ENCODE assay signal across 15 cellular contexts in genomic region chr16:57825298-57826039, GRCh38. TPM values are rescaled to one million over a fixed set of nuclear protein-coding genes. Genes with fewer than 3 reads are reported as not detected.
DNase-seq lines count a peak whose midpoint lies in the region; ATAC-seq, FAIRE-seq and TF ChIP-seq lines count a peak whose summit lies in the region.
"Had no signal": no experiment of that assay in that cellular context is flagged by ENCODE, and none has a peak within 500 bp of the region (broad histone marks: within the 10 kb centered on the region; RNA-seq: fewer than 3 reads in every experiment).

No MANE protein-coding gene starts in this region.

- peak overlapping the region; percentile 86 for H3K27ac Mint-ChIP-seq in Caco-2 (ENCODE audit: unreplicated experiment)
- peak overlapping the region; percentile 82 for H3K27ac Mint-ChIP-seq in progenitor cell of endocrine pancreas
- H3K27ac Mint-ChIP-seq in CD14-positive monocyte = no peak overlapping the region

- CTCF ChIA-PET in Caco-2 (lab: Charles Lee) = no interaction called here

- H3K36me3 Mint-ChIP-seq in Caco-2 (ENCODE audit: insufficient read depth, unreplicated experiment) (peaks cover 13% of the 10 kb centered on the region), progenitor cell of endocrine pancreas (ENCODE audit: insufficient read depth) (no peaks in the 10 kb centered on the region), CD14-positive monocyte (no peaks in the 10 kb centered on the region)

- intact Hi-C loops in Caco-2 (cut with micrococcal nuclease; ENCODE audit: unreplicated experiment) = loop anchor here (1.0 kb wide), 4 partner anchors 9 to 38 kb away; no protein-coding TSS in a partner anchor
- intact Hi-C loops in kidney (cut with DNase I) = no loop called here
- intact Hi-C loops in CD14-positive monocyte (cut with micrococcal nuclease) = no loop called here

- H3K36me3 ChIP-seq in Caco-2 (ENCODE audit: control insufficient read depth, insufficient read depth, low read length) (no peaks in the 10 kb centered on the region), kidney (ENCODE audit: control insufficient read depth in 1 of 2, insufficient read depth in 2 of 2, low read length in 2 of 2) (no peaks in the 10 kb centered on the region)
- H3K36me3 ChIP-seq: Peyer's patch had no signal

- H3K9me3 Mint-ChIP-seq in Caco-2 (ENCODE audit: unreplicated experiment) = no peaks in the 10 kb centered on the region
- no peaks in the 10 kb centered on the region for H3K9me3 Mint-ChIP-seq in progenitor cell of endocrine pancreas (ENCODE audit: low read depth)
- H3K9me3 Mint-ChIP-seq in CD14-positive monocyte = no peaks in the 10 kb centered on the region
- H3K9me3 Mint-ChIP-seq: H9 had no signal

- no peaks in the 10 kb centered on the region for H3K27me3 ChIP-seq in Caco-2 (replicated peaks; ENCODE audit: control insufficient read depth, insufficient read depth, low read length)
- H3K27me3 ChIP-seq: Peyer's patch had no signal

- H3K4me1 ChIP-seq in Caco-2 (peaks cover 72% of the 10 kb centered on the region), kidney (ENCODE audit: control insufficient read depth in 1 of 2, insufficient read depth in 1 of 2, low read depth in 1 of 2, low read length in 2 of 2) (peaks cover 39 to 46% of the 10 kb centered on the region in 2 donors)

- no peaks in the 10 kb centered on the region for H3K27me3 Mint-ChIP-seq in Caco-2 (ENCODE audit: insufficient read depth, unreplicated experiment)
- peaks cover 13% of the 10 kb centered on the region for H3K27me3 Mint-ChIP-seq in progenitor cell of endocrine pancreas
- H3K27me3 Mint-ChIP-seq in CD14-positive monocyte (ENCODE audit: low read depth in 3 of 3) = peaks cover 2 to 5% (median 3%) of the 10 kb centered on the region in 3 donors

- H3K4me1 Mint-ChIP-seq in Caco-2 (ENCODE audit: low read depth, unreplicated experiment) (peaks cover 67% of the 10 kb centered on the region), progenitor cell of endocrine pancreas (ENCODE audit: low read depth) (peaks cover 44% of the 10 kb centered on the region), CD14-positive monocyte (peaks cover 4% of the 10 kb centered on the region)

- H3K9me3 ChIP-seq in Caco-2 (no peaks in the 10 kb centered on the region), kidney (ENCODE audit: control insufficient read depth in 1 of 2, low read length in 2 of 2) (no peaks in the 10 kb centered on the region)
- H3K9me3 ChIP-seq: Peyer's patch had no signal

- peak overlapping the region; percentile 57 to 77 for H3K27ac ChIP-seq in kidney (ENCODE audit: low read depth in 2 of 2, low read length in 2 of 2)

- POLR2A ChIA-PET in Caco-2 (lab: Charles Lee) = interaction anchor here (1.2 kb wide), 1 partner anchor 9 kb away, joined by 3 read pairs; no protein-coding TSS in a partner anchor

- TF ChIP-seq CTCF in Caco-2 (IDR thresholded peaks at IDR 0.05; ENCODE audit: insufficient read depth in 1 of 2, low read depth in 1 of 2, low read length in 1 of 2, severe bottlenecking in 1 of 2, unreplicated experiment in 1 of 2) = no peak
- TF ChIP-seq CTCF in kidney (IDR thresholded peaks at IDR 0.05; ENCODE audit: borderline replicate concordance, extremely low read depth, insufficient read depth) = no peak
- TF ChIP-seq CTCF in progenitor cell of endocrine pancreas (IDR thresholded peaks at IDR 0.05; ENCODE audit: unreplicated experiment) = no peak
- no peak for TF ChIP-seq CTCF in CD14-positive monocyte (IDR thresholded peaks at IDR 0.05)

- peak overlapping the region; percentile 59 for H3K4me3 Mint-ChIP-seq in Caco-2 (ENCODE audit: unreplicated experiment)
- no peak overlapping the region for H3K4me3 Mint-ChIP-seq in progenitor cell of endocrine pancreas (ENCODE audit: low read depth)
- no peak overlapping the region for H3K4me3 Mint-ChIP-seq in CD14-positive monocyte
- H3K4me3 Mint-ChIP-seq: H9 had no signal

- DNase-seq in Caco-2 = no peak
- DNase-seq in M059J (ENCODE audit: low read depth) = peak; percentile 53
- DNase-seq in kidney = no peak
- no peak for DNase-seq in progenitor cell of endocrine pancreas (ENCODE audit: low spot score, unreplicated experiment)
- no peak for DNase-seq in CD14-positive monocyte (ENCODE audit: low spot score)
- no peak for DNase-seq in COLO829 (ENCODE audit: low spot score)
- DNase-seq: H9, NCI-H1436 treated with DMSO at 0.1 percent for 48 hours, NCI-H2081 treated with DMSO at 0.1 percent for 48 hours, NCI-H82, Peyer's patch, SIG-M5 had no signal

- BruUV-seq in Caco-2 (replicated peaks; lab: Mats Ljungman, UMichigan) = no TSS peak

- H3K4me3 ChIP-seq in Caco-2 (ENCODE audit: low read depth, low read length) = no peak overlapping the region
- H3K4me3 ChIP-seq in kidney (ENCODE audit: low read length in 2 of 2) = peak overlapping the region in 1 of 2 donors; percentile 17
- H3K4me3 ChIP-seq: K562, Peyer's patch had no signal

- no peak for FAIRE-seq in kidney (lab: Jason Lieb, UNC)
- FAIRE-seq: GM19239, K562 had no signal

- no peak overlapping the region for H3K9ac ChIP-seq in kidney (ENCODE audit: low read length in 2 of 2)

- ATAC-seq in GM18517 (IDR thresholded peaks at IDR 0.05; ENCODE audit: unreplicated experiment) = no peak
- ATAC-seq: K562 had no signal

RNA-seq across cellular contexts. Expression of gene KIFC3, which starts 23.2 kb away (rescaled TPM):
- 103 and 108 TPM in 2 replicates for total RNA-seq in Caco-2 (2022)
- 38.8 and 71.2 TPM in 2 replicates for total RNA-seq in M059J (2014; rRNA removed; shearing (Covaris generic))
- total RNA-seq in kidney = 109 TPM
- 74.9 TPM for polyA plus RNA-seq in kidney (ENCODE audit: insufficient read depth, low read depth, low replicate concordance)
- total RNA-seq in progenitor cell of endocrine pancreas = 27.6 and 34.5 TPM in 2 replicates
- under 1 TPM in 1 of 2 donors, not detected in 1; 0.24 TPM for polyA plus RNA-seq in CD14-positive monocyte

Comparison
In these comparisons a context has a peak if more than half of its experiments do, and no peak if none do; other contexts are left out.
1. H3K27ac Mint-ChIP-seq: peak in Caco-2 (single experiment) and progenitor cell of endocrine pancreas (single experiment); none in CD14-positive monocyte (0 of 7).